26 cellular contexts compared by ENCODE assay signal in the genomic region with DNA sequence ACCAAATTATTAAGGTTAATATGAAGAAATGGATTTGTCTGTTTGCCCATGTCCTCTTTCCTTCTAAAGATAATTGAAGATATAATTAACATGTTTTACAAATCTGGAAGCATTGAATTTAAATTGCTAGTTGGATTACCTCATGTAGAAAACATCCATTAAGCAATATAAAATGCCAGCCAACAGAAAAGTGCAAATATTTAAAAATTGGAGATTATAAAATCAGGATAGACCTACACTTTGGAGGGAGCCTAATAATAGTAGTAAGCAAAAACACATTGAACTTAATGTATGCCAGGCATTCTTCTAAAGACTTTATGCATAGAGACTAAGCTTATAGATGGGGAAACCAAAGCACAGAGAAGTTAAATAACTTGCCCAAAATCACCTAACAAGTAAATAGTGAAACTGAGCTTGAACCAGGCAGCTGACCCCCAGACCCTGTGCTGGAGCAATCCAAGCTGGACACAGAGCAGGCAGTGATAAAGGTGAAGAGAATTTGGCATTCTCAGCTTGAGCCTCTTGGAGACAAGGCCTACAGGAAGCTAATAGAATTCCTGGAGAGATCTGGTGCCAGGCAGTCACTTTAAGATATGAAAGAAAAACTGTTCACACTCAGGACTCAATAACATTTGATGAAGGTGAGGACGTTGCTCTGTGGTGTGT.
A peak's percentile ranks its signal among the peaks of the same experiment; 100 is the strongest.
DNase-seq lines count a peak whose midpoint lies in the region; ATAC-seq, FAIRE-seq and TF ChIP-seq lines count a peak whose summit lies in the region.
"Had no signal": no experiment of that assay in that cellular context is flagged by ENCODE, and none has a peak within 500 bp of the region (broad histone marks: within the 10 kb centered on the region; RNA-seq: fewer than 3 reads in every experiment).

No MANE protein-coding gene starts in this region.

- no peak overlapping the region for H2BK20ac ChIP-seq in IMR-90 (ENCODE audit: low read depth, low read length)
- no peak overlapping the region for H2BK20ac ChIP-seq in H1 (ENCODE audit: low read length)

- no peak overlapping the region for H3K4ac ChIP-seq in IMR-90 (ENCODE audit: low read depth, low read length)
- H3K4ac ChIP-seq in H1 (replicated peaks; ENCODE audit: insufficient read length, low read depth, low read length), result no peak overlapping the region

- H3K9ac ChIP-seq in IMR-90 (ENCODE audit: low read depth, low read length) (no peak overlapping the region), H1 (replicated peaks in 1 of 4; ENCODE audit: extremely low read depth in 1 of 4, low read depth in 3 of 4, low read length in 3 of 4) (no peak overlapping the region), neural progenitor cell (no peak overlapping the region)
- H3K9ac ChIP-seq: BLaER1 had no signal

- no peak overlapping the region for H3K56ac ChIP-seq in IMR-90 (ENCODE audit: extremely low read depth, insufficient read depth, low read length)
- no peak overlapping the region for H3K56ac ChIP-seq in H1 (replicated peaks; ENCODE audit: insufficient read length, low read depth, low read length)

- no TSS peak for BruUV-seq in IMR-90 (replicated peaks; lab: Mats Ljungman, UMichigan)

- H2BK12ac ChIP-seq in H1 (ENCODE audit: low read depth, low read length), result no peak overlapping the region

- H3K18ac ChIP-seq in IMR-90 (ENCODE audit: low read depth, low read length) (no peak overlapping the region), H1 (ENCODE audit: extremely low read depth, low read length) (no peak overlapping the region)

- H3K14ac ChIP-seq in IMR-90 (replicated peaks; ENCODE audit: low read depth, low read length) (no peak overlapping the region), H1 (ENCODE audit: insufficient read length) (no peak overlapping the region)

- dilution Hi-C loops in IMR-90 (cut with HindIII; ENCODE audit: low sequenced_read_pairs, unreplicated experiment), result no loop called here

- H3K27ac Mint-ChIP-seq in neural progenitor cell, result no peak overlapping the region
- H3K27ac Mint-ChIP-seq: CD14-positive monocyte; CD4-positive, alpha-beta memory T cell; CD4-positive, CD25-positive, alpha-beta regulatory T cell; CD8-positive, alpha-beta memory T cell had no signal

- no peak overlapping the region for H4K8ac ChIP-seq in IMR-90 (ENCODE audit: low read depth in 2 of 2, low read length in 2 of 2)
- no peak overlapping the region for H4K8ac ChIP-seq in H1 (ENCODE audit: extremely low read depth, insufficient read depth, low read length)

- POLR2A ChIA-PET in IMR-90 (lab: Charles Lee; ENCODE audit: unreplicated experiment) (no interaction called here), H1 (lab: Charles Lee; ENCODE audit: partially characterized antibody) (no interaction called here)

- H3K27me3 Mint-ChIP-seq in neural progenitor cell (ENCODE audit: insufficient read depth, low read depth), result peaks cover 3% of the 10 kb centered on the region
- H3K27me3 Mint-ChIP-seq: CD4-positive, alpha-beta memory T cell had no signal

- no peak for TF ChIP-seq RAD21 in IMR-90 (IDR thresholded peaks at IDR 0.05; ENCODE audit: low read length)
- no peak for TF ChIP-seq RAD21 in H1 (IDR thresholded peaks at IDR 0.05 in 1 of 2, conservative IDR thresholded peaks at IDR 0.05 in 1 of 2; ENCODE audit: low read depth in 2 of 2, low read length in 2 of 2)

- WGBS in IMR-90 (ENCODE audit: extremely low coverage in 2 of 2, insufficient read length in 1 of 2), 2 experiments, result no CpG with 5 or more reads among the region's 1 CpG
- 81% methylated on average over 1 of the region's 1 CpG; no CpG with 5 or more reads in 1 of the 2 experiments for WGBS in H1 (ENCODE audit: extremely low coverage in 1 of 2, insufficient coverage in 1 of 2, insufficient read length in 1 of 2, insufficient replicate concordance in 2 of 2, low coverage in 1 of 2, low lambda C conversion rate in 2 of 2, missing lambda C conversion rate in 1 of 2), 2 experiments
- WGBS in right lobe of liver (ENCODE audit: insufficient coverage, low coverage, low lambda C conversion rate, missing lambda C conversion rate), result 0% methylated on average over 1 of the region's 1 CpG

- H3K27me3 ChIP-seq in IMR-90 (ENCODE audit: control insufficient read depth, insufficient read depth, low read length) (no peaks in the 10 kb centered on the region), H1 (replicated peaks in 1 of 4; ENCODE audit: control insufficient read depth in 3 of 4, extremely low read depth in 1 of 4, insufficient read depth in 3 of 4, low read length in 3 of 4) (no peaks in the 10 kb centered on the region), right lobe of liver (no peaks in the 10 kb centered on the region), neural progenitor cell (no peaks in the 10 kb centered on the region)
- H3K27me3 ChIP-seq: BE2C, BLaER1 had no signal

- H2AFZ ChIP-seq in IMR-90 (replicated peaks; ENCODE audit: low read length, poor library complexity) (peak overlapping the region; percentile 51), H1 (ENCODE audit: low read length) (no peak overlapping the region), neural progenitor cell (replicated peaks) (no peak overlapping the region)

- H2BK120ac ChIP-seq in IMR-90 (ENCODE audit: low read depth, low read length) (no peak overlapping the region), H1 (replicated peaks; ENCODE audit: low read depth, low read length) (no peak overlapping the region)

- DNase-seq in GM19239 (ENCODE audit: insufficient read length, low spot score) (no peak), IMR-90 (no peak), H1 (ENCODE audit: low read depth in 1 of 2, low spot score in 2 of 2) (no peak), right lobe of liver (peak in 1 of 3 donors; percentile 45), neural progenitor cell (ENCODE audit: low spot score) (no peak), G401 (ENCODE audit: low spot score) (no peak), COLO668 (lab: John Stamatoyannopoulos, UW; ENCODE audit: unreplicated experiment) (no peak)
- DNase-seq: 8988T; ACHN; BE2C; C1 segment of cervical spinal cord; Caco-2; Calu3; CD4-positive, alpha-beta memory T cell; CD4-positive, CD25-positive, alpha-beta regulatory T cell; CD8-positive, alpha-beta memory T cell; DMS79 treated with DMSO at 0.1 percent for 48 hours; GDM1 had no signal

- H4K91ac ChIP-seq in IMR-90 (ENCODE audit: insufficient read depth, low read depth, low read length) (no peak overlapping the region), H1 (replicated peaks; ENCODE audit: insufficient read length, low read length) (no peak overlapping the region)

- no peaks in the 10 kb centered on the region for H3F3A ChIP-seq in neural progenitor cell (ENCODE audit: low read depth)

- no peak overlapping the region for H2BK5ac ChIP-seq in IMR-90 (ENCODE audit: low read depth, low read length, poor library complexity, severe bottlenecking)
- 0 out of 2 replicates have a peak overlapping the region, but pooled peaks have one; percentile 50 for H2BK5ac ChIP-seq in H1 (ENCODE audit: low read depth, low read length)

- H3K4me1 ChIP-seq in IMR-90 (ENCODE audit: control insufficient read depth, insufficient read depth, low read length) (no peaks in the 10 kb centered on the region), H1 (replicated peaks in 1 of 4; ENCODE audit: control insufficient read depth in 3 of 4, insufficient read depth in 4 of 4, low read length in 3 of 4) (no peaks in the 10 kb centered on the region), right lobe of liver (peaks cover 0 to 25% (median 10%) of the 10 kb centered on the region in 4 donors), neural progenitor cell (no peaks in the 10 kb centered on the region)
- H3K4me1 ChIP-seq: BE2C, BLaER1, Caco-2 had no signal

- H4K20me1 ChIP-seq in IMR-90 (ENCODE audit: insufficient read depth, low read length), result no peaks in the 10 kb centered on the region
- H4K20me1 ChIP-seq in H1 (replicated peaks in 1 of 2; ENCODE audit: control insufficient read depth in 1 of 2, insufficient read depth in 2 of 2, low read length in 2 of 2), result no peaks in the 10 kb centered on the region
- H4K20me1 ChIP-seq in neural progenitor cell (ENCODE audit: low read depth), result no peaks in the 10 kb centered on the region
- H4K20me1 ChIP-seq: BLaER1 had no signal

- H2AK9ac ChIP-seq in IMR-90 (replicated peaks; ENCODE audit: low read depth, low read length, poor library complexity), result no peak overlapping the region

- no peaks in the 10 kb centered on the region for H3K36me3 ChIP-seq in IMR-90 (ENCODE audit: control insufficient read depth, insufficient read depth, low read length)
- H3K36me3 ChIP-seq in H1 (ENCODE audit: control insufficient read depth in 2 of 4, insufficient read depth in 4 of 4, low read length in 3 of 4), result no peaks in the 10 kb centered on the region
- no peaks in the 10 kb centered on the region for H3K36me3 ChIP-seq in right lobe of liver
- no peaks in the 10 kb centered on the region for H3K36me3 ChIP-seq in neural progenitor cell
- H3K36me3 ChIP-seq: BE2C, BLaER1 had no signal

- peaks cover 10% of the 10 kb centered on the region for H3K9me3 Mint-ChIP-seq in neural progenitor cell

- CTCF ChIA-PET in IMR-90 (lab: Yijun Ruan, JAX) (no interaction called here), H1 (lab: Charles Lee; ENCODE audit: partially characterized antibody) (no interaction called here)

- H4K5ac ChIP-seq in IMR-90 (ENCODE audit: low read depth, low read length) (no peak overlapping the region), H1 (ENCODE audit: insufficient read length, low read depth, low read length) (no peak overlapping the region)

- TF ChIP-seq POLR2A in IMR-90 (IDR thresholded peaks at IDR 0.05; ENCODE audit: low read depth, low read length) (no peak), H1 (IDR thresholded peaks at IDR 0.05; ENCODE audit: control extremely low read depth in 1 of 2, low read depth in 2 of 2, low read length in 2 of 2) (no peak), right lobe of liver (IDR thresholded peaks at IDR 0.05) (no peak)

- no peak overlapping the region for H2BK15ac ChIP-seq in IMR-90 (ENCODE audit: low read depth, low read length)
- no peak overlapping the region for H2BK15ac ChIP-seq in H1 (ENCODE audit: low read length)

- intact Hi-C loops in IMR-90 (cut with micrococcal nuclease) (no loop called here), right lobe of liver (cut with DNase I) (no loop called here)

- TF ChIP-seq CTCF in IMR-90 (conservative IDR thresholded peaks at IDR 0.05; ENCODE audit: low read depth, low read length) (no peak), H1 (IDR thresholded peaks at IDR 0.05; ENCODE audit: control extremely low read depth in 1 of 3, insufficient read depth in 1 of 3, low read depth in 1 of 3, low read length in 3 of 3) (no peak), right lobe of liver (IDR thresholded peaks at IDR 0.05) (no peak), neural progenitor cell (IDR thresholded peaks at IDR 0.05) (no peak)

- no peak overlapping the region for H2AK5ac ChIP-seq in IMR-90 (ENCODE audit: low read depth, low read length)
- H2AK5ac ChIP-seq in H1 (ENCODE audit: low read depth, low read length), result no peak overlapping the region

- H3K79me1 ChIP-seq in IMR-90 (ENCODE audit: low read depth in 1 of 2, low read length in 2 of 2) (no peaks in the 10 kb centered on the region), H1 (ENCODE audit: low read depth, low read length) (no peaks in the 10 kb centered on the region)

- no peaks in the 10 kb centered on the region for H3K36me3 Mint-ChIP-seq in neural progenitor cell
- H3K36me3 Mint-ChIP-seq: CD14-positive monocyte; CD4-positive, alpha-beta memory T cell; CD4-positive, CD25-positive, alpha-beta regulatory T cell; CD8-positive, alpha-beta memory T cell had no signal

- no peak for TF ChIP-seq EP300 in H1 (IDR thresholded peaks at IDR 0.05; ENCODE audit: borderline replicate concordance in 1 of 2, low read depth in 2 of 2, low read length in 2 of 2)

- no peaks in the 10 kb centered on the region for H3K4me1 Mint-ChIP-seq in neural progenitor cell
- H3K4me1 Mint-ChIP-seq: CD14-positive monocyte; CD4-positive, alpha-beta memory T cell; CD4-positive, CD25-positive, alpha-beta regulatory T cell; CD8-positive, alpha-beta memory T cell had no signal

- H3K4me3 Mint-ChIP-seq in neural progenitor cell, result no peak overlapping the region
- H3K4me3 Mint-ChIP-seq: CD14-positive monocyte; CD4-positive, alpha-beta memory T cell; CD4-positive, CD25-positive, alpha-beta regulatory T cell; CD8-positive, alpha-beta memory T cell had no signal

- no peak overlapping the region for H3K4me2 ChIP-seq in IMR-90 (ENCODE audit: low read depth, low read length)
- no peak overlapping the region for H3K4me2 ChIP-seq in H1 (ENCODE audit: insufficient read depth in 1 of 2, low read depth in 2 of 2, low read length in 2 of 2)
- no peak overlapping the region for H3K4me2 ChIP-seq in neural progenitor cell
- H3K4me2 ChIP-seq: BLaER1 had no signal

- no peaks in the 10 kb centered on the region for H3K23me2 ChIP-seq in H1 (ENCODE audit: low read depth, low read length)

- H3K79me2 ChIP-seq in H1 (ENCODE audit: control insufficient read depth in 1 of 2, insufficient read depth in 2 of 2, low read length in 2 of 2) (no peaks in the 10 kb centered on the region), neural progenitor cell (ENCODE audit: low read depth) (no peaks in the 10 kb centered on the region)

- no peak overlapping the region for H3K23ac ChIP-seq in IMR-90 (ENCODE audit: low read depth, low read length)
- H3K23ac ChIP-seq in H1 (ENCODE audit: insufficient read length), result no peak overlapping the region

- no peak overlapping the region for H3K27ac ChIP-seq in IMR-90 (ENCODE audit: insufficient read depth, low read length)
- H3K27ac ChIP-seq in H1 (ENCODE audit: low read depth, low read length), result no peak overlapping the region
- peak overlapping the region in 2 of 3 donors; percentile 22 to 50 for H3K27ac ChIP-seq in right lobe of liver
- H3K27ac ChIP-seq in neural progenitor cell, result no peak overlapping the region
- H3K27ac ChIP-seq: BLaER1 had no signal

- in situ Hi-C loops in IMR-90 (cut with MboI; ENCODE audit: low sequenced_read_pairs), result no loop called here
- in situ Hi-C loops in G401 (cut with HindIII; ENCODE audit: low sequenced_read_pairs), result no loop called here

- ATAC-seq in IMR-90 (ENCODE audit: low read depth) (no peak), right lobe of liver (peak; percentile 37 to 80 (median 76)), HG02623 (IDR thresholded peaks at IDR 0.05; ENCODE audit: unreplicated experiment) (no peak)
- ATAC-seq: GM12878 had no signal

- no peaks in the 10 kb centered on the region for H3K9me1 ChIP-seq in IMR-90 (ENCODE audit: insufficient read depth, low read length)

- H3K9me3 ChIP-seq in IMR-90 (ENCODE audit: control insufficient read depth, insufficient read depth, low read length) (peaks cover 2% of the 10 kb centered on the region; the same call in 1 of the 2 replicates), H1 (ENCODE audit: insufficient read depth in 2 of 2, low read depth in 1 of 2, low read length in 1 of 2) (no peaks in the 10 kb centered on the region), right lobe of liver (no peaks in the 10 kb centered on the region), neural progenitor cell (ENCODE audit: low read depth) (peaks cover 3% of the 10 kb centered on the region)
- H3K9me3 ChIP-seq: BE2C had no signal

- no peak overlapping the region for H3K4me3 ChIP-seq in IMR-90 (ENCODE audit: insufficient read depth, low read depth, low read length)
- no peak overlapping the region for H3K4me3 ChIP-seq in H1 (ENCODE audit: extremely low read depth in 1 of 4, insufficient read depth in 2 of 4, low read depth in 3 of 4, low read length in 4 of 4)
- no peak overlapping the region for H3K4me3 ChIP-seq in right lobe of liver
- no peak overlapping the region for H3K4me3 ChIP-seq in neural progenitor cell
- H3K4me3 ChIP-seq: BLaER1, GM12878 had no signal

- FAIRE-seq in GM19239 (lab: Jason Lieb, UNC) (peak; percentile 4), H1 (lab: Jason Lieb, UNC) (no peak)
- FAIRE-seq: A204.1, D721Med, GM12878, GM12892, GM18507 had no signal

Comparison
In these comparisons a context has a peak if more than half of its experiments do, and no peak if none do; other contexts are left out.
1. ATAC-seq: peak in right lobe of liver (4 of 4); none in IMR-90 (single experiment) and HG02623 (single experiment).
2. H3K27ac ChIP-seq: peak in right lobe of liver (2 of 3); none in IMR-90 (single experiment), H1 (single experiment) and neural progenitor cell (single experiment).